Comparison of ENCODE assay signal across 20 cellular contexts in the genomic region with DNA sequence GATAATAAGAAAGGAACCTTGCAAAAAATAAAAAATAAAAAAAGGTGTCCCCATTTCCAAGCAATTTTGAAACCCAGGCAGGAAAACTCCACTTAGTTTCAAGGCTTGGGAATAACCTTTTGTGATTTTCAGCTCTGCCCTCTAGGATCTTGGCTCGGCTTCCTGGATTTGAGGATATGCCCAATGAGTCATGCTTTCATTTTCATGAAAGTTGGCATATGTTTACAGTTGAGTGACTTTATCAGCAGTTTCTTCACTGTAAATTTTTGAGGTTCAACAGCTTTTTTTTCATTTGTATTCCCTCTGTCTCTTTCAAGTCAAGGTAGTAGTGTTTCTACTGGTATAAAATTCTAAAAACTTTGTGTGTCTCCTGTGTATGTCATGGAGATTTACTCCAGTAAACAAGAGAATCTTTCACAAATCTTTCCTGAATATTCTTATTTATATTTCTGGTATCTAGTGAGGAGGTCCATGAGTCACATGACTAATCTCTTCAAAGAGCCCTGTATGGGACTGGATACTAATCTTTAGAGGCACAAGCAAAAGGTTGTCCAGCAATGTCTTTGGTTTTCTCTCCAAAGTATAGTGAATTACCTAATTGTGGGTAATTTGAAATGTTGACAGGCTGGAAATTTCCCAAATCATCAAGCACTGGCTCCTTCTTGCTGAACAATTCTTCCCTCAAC.
DNase-seq lines count a peak whose midpoint lies in the region; ATAC-seq and TF ChIP-seq lines count a peak whose summit lies in the region.
"Had no signal": no experiment of that assay in that cellular context is flagged by ENCODE, and none has a peak within 500 bp of the region (broad histone marks: within the 10 kb centered on the region; RNA-seq: fewer than 3 reads in every experiment).

No MANE protein-coding gene starts in this region.

- TF ChIP-seq CTCF in RWPE2 (IDR thresholded peaks at IDR 0.05; ENCODE audit: poor library complexity, severe bottlenecking) (no peak), foreskin fibroblast (IDR thresholded peaks at IDR 0.05; ENCODE audit: low read depth, low read length) (no peak)

- no peak overlapping the region for H3K27ac Mint-ChIP-seq in activated CD4-positive, alpha-beta T cell treated with anti-CD3 and anti-CD28 coated beads for 36 hours

- CTCF ChIA-PET in activated CD4-positive, alpha-beta T cell treated with anti-CD3 and anti-CD28 coated beads for 36 hours (lab: Charles Lee): no interaction called here

- H3K27ac ChIP-seq in ACC112 (ENCODE audit: low read depth, low read length) (peak overlapping the region; percentile 2; the same call in 1 of the 2 replicates), RWPE2 (ENCODE audit: poor library complexity, severe bottlenecking) (peak overlapping the region; percentile 31)
- H3K27ac ChIP-seq: A549, body of pancreas, C4-2B, right atrium auricular region, testis had no signal

- no peaks in the 10 kb centered on the region for H3K27me3 Mint-ChIP-seq in activated CD4-positive, alpha-beta T cell treated with anti-CD3 and anti-CD28 coated beads for 36 hours

- H3K36me3 ChIP-seq in ACC112 (ENCODE audit: insufficient read depth, low read length): no peaks in the 10 kb centered on the region
- no peaks in the 10 kb centered on the region for H3K36me3 ChIP-seq in RWPE2 (ENCODE audit: low read depth)
- H3K36me3 ChIP-seq: right atrium auricular region had no signal

- no peaks in the 10 kb centered on the region for H3K4me1 ChIP-seq in ACC112 (ENCODE audit: control insufficient read depth, insufficient read depth, low read length, unreplicated experiment)
- peaks cover 11% of the 10 kb centered on the region for H3K4me1 ChIP-seq in RWPE2 (ENCODE audit: insufficient read depth, poor library complexity, severe bottlenecking)
- H3K4me1 ChIP-seq: A549, body of pancreas, right atrium auricular region, testis had no signal

- H3K4me1 Mint-ChIP-seq in activated CD4-positive, alpha-beta T cell treated with anti-CD3 and anti-CD28 coated beads for 36 hours: no peaks in the 10 kb centered on the region

- H3K79me2 ChIP-seq in ACC112 (ENCODE audit: control insufficient read depth, insufficient read depth, low read length, unreplicated experiment): no peaks in the 10 kb centered on the region

- H3K4me3 Mint-ChIP-seq in activated CD4-positive, alpha-beta T cell treated with anti-CD3 and anti-CD28 coated beads for 36 hours: no peak overlapping the region

- POLR2A ChIA-PET in activated CD4-positive, alpha-beta T cell treated with anti-CD3 and anti-CD28 coated beads for 36 hours (lab: Charles Lee): no interaction called here

- H3K9me3 Mint-ChIP-seq in activated CD4-positive, alpha-beta T cell treated with anti-CD3 and anti-CD28 coated beads for 36 hours (ENCODE audit: low read depth): peaks cover 10% of the 10 kb centered on the region

- H3K36me3 Mint-ChIP-seq in activated CD4-positive, alpha-beta T cell treated with anti-CD3 and anti-CD28 coated beads for 36 hours (ENCODE audit: low read depth): no peaks in the 10 kb centered on the region

- intact Hi-C loops in activated CD4-positive, alpha-beta T cell treated with anti-CD3 and anti-CD28 coated beads for 36 hours (cut with DNase I, micrococcal nuclease): no loop called here

- H3K4me3 ChIP-seq in ACC112 (ENCODE audit: low read depth, low read length) (no peak overlapping the region), RWPE2 (ENCODE audit: severe bottlenecking) (no peak overlapping the region), foreskin fibroblast (ENCODE audit: low read depth in 1 of 2, low read length in 2 of 2) (no peak overlapping the region)
- H3K4me3 ChIP-seq: A549, body of pancreas, right atrium auricular region, testis had no signal

- H2AFZ ChIP-seq in ACC112 (ENCODE audit: low read length, unreplicated experiment): peak overlapping the region; percentile 8

- DNase-seq in HT-29 (ENCODE audit: low spot score): peak; percentile 2
- DNase-seq in RWPE2 (ENCODE audit: low spot score): no peak
- DNase-seq in foreskin fibroblast: peak; percentile 6 to 10
- no peak for DNase-seq in activated CD4-positive, alpha-beta T cell treated with anti-CD3 and anti-CD28 coated beads for 36 hours
- no peak for DNase-seq in superior temporal gyrus (ENCODE audit: extremely low spot score)
- no peak for DNase-seq in T-helper 1 cell
- DNase-seq in NCI-H2029 (lab: John Stamatoyannopoulos, UW): no peak
- DNase-seq: activated CD4-positive, alpha-beta T cell treated with anti-CD3 and anti-CD28 coated beads, Interleukin-2, amount 50 U/mL, for 1 hour; activated CD8-positive, alpha-beta memory T cell treated with anti-CD3 and anti-CD28 coated beads, Interleukin-2, amount 50 U/mL, for 4 hours; body of pancreas; GDM1; NCI-H1436; occipital lobe; SIG-M5; stimulated activated CD4-positive, alpha-beta T cell treated with anti-CD3 and anti-CD28 coated beads, Interleukin-15, amount 100 ng/mL, for 24 hours; testis had no signal

- peak; percentile 78 for ATAC-seq in RWPE2 (ENCODE audit: low read depth)
- no peak for ATAC-seq in activated CD4-positive, alpha-beta T cell treated with anti-CD3 and anti-CD28 coated beads for 36 hours
- ATAC-seq: A549, body of pancreas had no signal

- peaks cover 1% of the 10 kb centered on the region for H3K9me3 ChIP-seq in RWPE2 (ENCODE audit: severe bottlenecking)
- H3K9me3 ChIP-seq: A549, body of pancreas, testis had no signal

- H3K27me3 ChIP-seq in ACC112 (ENCODE audit: insufficient read depth, low read length) (no peaks in the 10 kb centered on the region), RWPE2 (ENCODE audit: insufficient read depth, poor library complexity, severe bottlenecking) (no peaks in the 10 kb centered on the region)
- H3K27me3 ChIP-seq: body of pancreas, right atrium auricular region, testis had no signal

Comparison
In these comparisons a context has a peak if more than half of its experiments do, and no peak if none do; other contexts are left out.
1. DNase-seq: peak in HT-29 (single experiment) and foreskin fibroblast (2 of 2); none in RWPE2 (single experiment), activated CD4-positive, alpha-beta T cell treated with anti-CD3 and anti-CD28 coated beads for 36 hours (single experiment), superior temporal gyrus (single experiment), T-helper 1 cell (0 of 5) and NCI-H2029 (single experiment).